In genomic region chr15:73518180-73518862, GRCh38 we compare ENCODE assay signal across 18 cellular contexts.
DNase-seq lines count a peak whose midpoint lies in the region; ATAC-seq and TF ChIP-seq lines count a peak whose summit lies in the region.
"Had no signal": no experiment of that assay in that cellular context is flagged by ENCODE, and none has a peak within 500 bp of the region (broad histone marks: within the 10 kb centered on the region; RNA-seq: fewer than 3 reads in every experiment).

No MANE protein-coding gene starts in this region.

- H3K79me1 ChIP-seq in IMR-90 (ENCODE audit: low read depth in 1 of 2, low read length in 2 of 2) = no peaks in the 10 kb centered on the region

- CTCF ChIA-PET in IMR-90 (lab: Yijun Ruan, JAX) = no interaction called here

- no peak overlapping the region for H3K4me2 ChIP-seq in IMR-90 (ENCODE audit: low read depth, low read length)
- H3K4me2 ChIP-seq: KMS-11 had no signal

- no peak overlapping the region for H2BK120ac ChIP-seq in IMR-90 (ENCODE audit: low read depth, low read length)

- H3K9me3 ChIP-seq in IMR-90 (ENCODE audit: control insufficient read depth, insufficient read depth, low read length) = no peaks in the 10 kb centered on the region
- H3K9me3 ChIP-seq: colonic mucosa, uterus had no signal

- peaks cover 14% of the 10 kb centered on the region for H3K27me3 ChIP-seq in IMR-90 (ENCODE audit: control insufficient read depth, insufficient read depth, low read length)
- H3K27me3 ChIP-seq: colonic mucosa, uterus had no signal

- no peak for TF ChIP-seq POLR2A in IMR-90 (IDR thresholded peaks at IDR 0.05; ENCODE audit: low read depth, low read length)

- intact Hi-C loops in IMR-90 (cut with micrococcal nuclease) = no loop called here

- no peak for TF ChIP-seq CTCF in IMR-90 (conservative IDR thresholded peaks at IDR 0.05; ENCODE audit: low read depth, low read length)

- DNase-seq in Daoy (ENCODE audit: low read depth) = peak; percentile 1
- DNase-seq in IMR-90 = no peak
- DNase-seq in effector memory CD8-positive, alpha-beta T cell = no peak
- DNase-seq in iPS-NIHi7 (ENCODE audit: extremely low spot score) = peak; percentile 64
- DNase-seq in stimulated activated effector memory CD8-positive, alpha-beta T cell treated with anti-CD3 and anti-CD28 coated beads, Interleukin-12 subunit alpha, Interleukin-12 subunit beta, amount 100 ng/mL, for 72 hours (ENCODE audit: low spot score in 2 of 2) = no peak
- DNase-seq in activated CD8-positive, alpha-beta memory T cell treated with anti-CD3 and anti-CD28 coated beads, Interleukin-2, amount 50 U/mL, for 48 hours = no peak
- no peak for DNase-seq in GM19238 (ENCODE audit: insufficient read length, low spot score)
- DNase-seq: activated CD4-positive, CD25-positive, alpha-beta regulatory T cell; activated CD8-positive, alpha-beta T cell treated with anti-CD3 and anti-CD28 coated beads for 36 hours; activated T-cell treated with anti-CD3 and anti-CD28 coated beads, Interleukin-2, amount 50 U/mL, for 4 hours; colonic mucosa; hypothalamus; SIG-M5; stimulated activated CD4-positive, alpha-beta T cell treated with anti-CD3 and anti-CD28 coated beads, Interleukin-2, amount 100 ng/mL, for 48 hours; uterus had no signal

- peak overlapping the region; percentile 17 to 57 for H3K4me3 Mint-ChIP-seq in effector memory CD8-positive, alpha-beta T cell
- H3K4me3 Mint-ChIP-seq in stimulated activated effector memory CD8-positive, alpha-beta T cell treated with anti-CD3 and anti-CD28 coated beads, Interleukin-12 subunit alpha, Interleukin-12 subunit beta, amount 100 ng/mL, for 72 hours = no peak overlapping the region
- H3K4me3 Mint-ChIP-seq: activated CD8-positive, alpha-beta T cell treated with anti-CD3 and anti-CD28 coated beads for 36 hours; activated T-cell treated with anti-CD3 and anti-CD28 coated beads, Interleukin-2, amount 50 U/mL, for 4 hours had no signal

- H3K18ac ChIP-seq in IMR-90 (ENCODE audit: low read depth, low read length) = no peak overlapping the region

- H3K4ac ChIP-seq in IMR-90 (ENCODE audit: low read depth, low read length) = no peak overlapping the region

- peak overlapping the region; percentile 72 for H2AK9ac ChIP-seq in IMR-90 (replicated peaks; ENCODE audit: low read depth, low read length, poor library complexity)

- dilution Hi-C loops in IMR-90 (cut with HindIII; ENCODE audit: low sequenced_read_pairs, unreplicated experiment) = no loop called here

- no peak overlapping the region for H4K5ac ChIP-seq in IMR-90 (ENCODE audit: low read depth, low read length)

- no peak overlapping the region for H3K4me3 ChIP-seq in IMR-90 (ENCODE audit: insufficient read depth, low read depth, low read length)
- H3K4me3 ChIP-seq: colonic mucosa, uterus had no signal

- no peaks in the 10 kb centered on the region for H4K20me1 ChIP-seq in IMR-90 (ENCODE audit: insufficient read depth, low read length)

- no peak overlapping the region for H2BK20ac ChIP-seq in IMR-90 (ENCODE audit: low read depth, low read length)

- H3K9me1 ChIP-seq in IMR-90 (ENCODE audit: insufficient read depth, low read length) = no peaks in the 10 kb centered on the region

- H3K36me3 ChIP-seq in IMR-90 (ENCODE audit: control insufficient read depth, insufficient read depth, low read length) = no peaks in the 10 kb centered on the region
- H3K36me3 ChIP-seq: colonic mucosa, uterus had no signal

- no peaks in the 10 kb centered on the region for H3K36me3 Mint-ChIP-seq in effector memory CD8-positive, alpha-beta T cell (ENCODE audit: insufficient read depth)
- no peaks in the 10 kb centered on the region for H3K36me3 Mint-ChIP-seq in stimulated activated effector memory CD8-positive, alpha-beta T cell treated with anti-CD3 and anti-CD28 coated beads, Interleukin-12 subunit alpha, Interleukin-12 subunit beta, amount 100 ng/mL, for 72 hours
- H3K36me3 Mint-ChIP-seq: activated naive CD4-positive, alpha-beta T cell treated with anti-CD3 and anti-CD28 coated beads, Interleukin-2, amount 50 U/mL, for 72 hours had no signal

- TF ChIP-seq RAD21 in IMR-90 (IDR thresholded peaks at IDR 0.05; ENCODE audit: low read length) = no peak

- H3K9ac ChIP-seq in IMR-90 (ENCODE audit: low read depth, low read length) = no peak overlapping the region
- H3K9ac ChIP-seq: KMS-11, parathyroid adenoma had no signal

- H4K8ac ChIP-seq in IMR-90 (ENCODE audit: low read depth in 2 of 2, low read length in 2 of 2) = no peak overlapping the region

- H3K14ac ChIP-seq in IMR-90 (replicated peaks; ENCODE audit: low read depth, low read length) = no peak overlapping the region

- in situ Hi-C loops in IMR-90 (cut with MboI; ENCODE audit: low sequenced_read_pairs) = no loop called here

- ATAC-seq in IMR-90 (ENCODE audit: low read depth) = no peak
- ATAC-seq in effector memory CD8-positive, alpha-beta T cell (replicated peaks) = no peak
- ATAC-seq in stimulated activated effector memory CD8-positive, alpha-beta T cell treated with anti-CD3 and anti-CD28 coated beads, Interleukin-12 subunit alpha, Interleukin-12 subunit beta, amount 100 ng/mL, for 72 hours = no peak
- ATAC-seq: activated CD8-positive, alpha-beta T cell treated with anti-CD3 and anti-CD28 coated beads for 36 hours; activated naive CD4-positive, alpha-beta T cell treated with anti-CD3 and anti-CD28 coated beads, Interleukin-2, amount 50 U/mL, for 72 hours; activated T-cell treated with anti-CD3 and anti-CD28 coated beads, Interleukin-2, amount 50 U/mL, for 4 hours had no signal

- H4K91ac ChIP-seq in IMR-90 (ENCODE audit: insufficient read depth, low read depth, low read length) = no peak overlapping the region

- no peaks in the 10 kb centered on the region for H3K4me1 ChIP-seq in IMR-90 (ENCODE audit: control insufficient read depth, insufficient read depth, low read length)
- H3K4me1 ChIP-seq: colonic mucosa, parathyroid adenoma, uterus had no signal

- H3K27me3 Mint-ChIP-seq in effector memory CD8-positive, alpha-beta T cell = no peaks in the 10 kb centered on the region
- H3K27me3 Mint-ChIP-seq: activated CD8-positive, alpha-beta T cell treated with anti-CD3 and anti-CD28 coated beads for 36 hours had no signal

- POLR2A ChIA-PET in IMR-90 (lab: Charles Lee; ENCODE audit: unreplicated experiment) = no interaction called here

- no peak overlapping the region for H3K23ac ChIP-seq in IMR-90 (ENCODE audit: low read depth, low read length)

- peaks cover 17 to 43% of the 10 kb centered on the region in 2 donors for H3K4me1 Mint-ChIP-seq in effector memory CD8-positive, alpha-beta T cell (ENCODE audit: low read depth in 2 of 2)
- H3K4me1 Mint-ChIP-seq in stimulated activated effector memory CD8-positive, alpha-beta T cell treated with anti-CD3 and anti-CD28 coated beads, Interleukin-12 subunit alpha, Interleukin-12 subunit beta, amount 100 ng/mL, for 72 hours = peaks cover 14% of the 10 kb centered on the region

- no peak overlapping the region for H2AK5ac ChIP-seq in IMR-90 (ENCODE audit: low read depth, low read length)

- no peak overlapping the region for H2AFZ ChIP-seq in IMR-90 (replicated peaks; ENCODE audit: low read length, poor library complexity)
- H2AFZ ChIP-seq: parathyroid adenoma had no signal

- no peaks in the 10 kb centered on the region for H3K9me3 Mint-ChIP-seq in effector memory CD8-positive, alpha-beta T cell
- no peaks in the 10 kb centered on the region for H3K9me3 Mint-ChIP-seq in stimulated activated effector memory CD8-positive, alpha-beta T cell treated with anti-CD3 and anti-CD28 coated beads, Interleukin-12 subunit alpha, Interleukin-12 subunit beta, amount 100 ng/mL, for 72 hours
- H3K9me3 Mint-ChIP-seq: activated CD8-positive, alpha-beta T cell treated with anti-CD3 and anti-CD28 coated beads for 36 hours; activated naive CD4-positive, alpha-beta T cell treated with anti-CD3 and anti-CD28 coated beads, Interleukin-2, amount 50 U/mL, for 72 hours; activated T-cell treated with anti-CD3 and anti-CD28 coated beads, Interleukin-2, amount 50 U/mL, for 4 hours had no signal

- BruUV-seq in IMR-90 (replicated peaks; lab: Mats Ljungman, UMichigan) = no TSS peak

- no peak overlapping the region for H3K27ac ChIP-seq in IMR-90 (ENCODE audit: insufficient read depth, low read length)
- H3K27ac ChIP-seq: colonic mucosa, KMS-11, parathyroid adenoma, uterus had no signal

- no peak overlapping the region for H3K56ac ChIP-seq in IMR-90 (ENCODE audit: extremely low read depth, insufficient read depth, low read length)

- 33% methylated on average over 1 of the region's 3 CpGs; no CpG with 5 or more reads in 1 of the 2 experiments for WGBS in IMR-90 (ENCODE audit: extremely low coverage in 2 of 2, insufficient read length in 1 of 2), 2 experiments

- H2BK5ac ChIP-seq in IMR-90 (ENCODE audit: low read depth, low read length, poor library complexity, severe bottlenecking) = no peak overlapping the region

- H2BK15ac ChIP-seq in IMR-90 (ENCODE audit: low read depth, low read length) = no peak overlapping the region

- H3K27ac Mint-ChIP-seq in effector memory CD8-positive, alpha-beta T cell = peak overlapping the region; percentile 36 to 92
- no peak overlapping the region for H3K27ac Mint-ChIP-seq in stimulated activated effector memory CD8-positive, alpha-beta T cell treated with anti-CD3 and anti-CD28 coated beads, Interleukin-12 subunit alpha, Interleukin-12 subunit beta, amount 100 ng/mL, for 72 hours
- H3K27ac Mint-ChIP-seq: activated CD8-positive, alpha-beta T cell treated with anti-CD3 and anti-CD28 coated beads for 36 hours had no signal

TF ChIP-seq in IMR-90, 13 proteins besides CTCF, POLR2A, EP300 and RAD21 (continues in another document):
- TF ChIP-seq MAFK (IDR thresholded peaks at IDR 0.05; ENCODE audit: low read depth, low read length) (no peak), RFX5 (IDR thresholded peaks at IDR 0.05; ENCODE audit: low read depth, low read length) (no peak), NFE2L2 (IDR thresholded peaks at IDR 0.05; ENCODE audit: low read depth, low read length) (no peak), SMC3 (IDR thresholded peaks at IDR 0.05; ENCODE audit: low read depth, low read length) (no peak), BHLHE40 (IDR thresholded peaks at IDR 0.05; ENCODE audit: low read depth, low read length) (no peak), FOS (IDR thresholded peaks at IDR 0.05; ENCODE audit: low read depth, low read length) (no peak), ELK1 (IDR thresholded peaks at IDR 0.05; ENCODE audit: borderline replicate concordance, low read depth, low read length) (no peak), CHD1 (IDR thresholded peaks at IDR 0.05; ENCODE audit: low read depth, low read length) (no peak), MXI1 (IDR thresholded peaks at IDR 0.05; ENCODE audit: borderline replicate concordance, low read depth, low read length) (no peak)

Comparison
In these comparisons a context has a peak if more than half of its experiments do, and no peak if none do; other contexts are left out.
1. DNase-seq: peak in Daoy (single experiment) and iPS-NIHi7 (single experiment); none in IMR-90 (single experiment), effector memory CD8-positive, alpha-beta T cell (0 of 3), stimulated activated effector memory CD8-positive, alpha-beta T cell treated with anti-CD3 and anti-CD28 coated beads, Interleukin-12 subunit alpha, Interleukin-12 subunit beta, amount 100 ng/mL, for 72 hours (0 of 2), activated CD8-positive, alpha-beta memory T cell treated with anti-CD3 and anti-CD28 coated beads, Interleukin-2, amount 50 U/mL, for 48 hours (single experiment) and GM19238 (single experiment).